ENCODE assay signal across 8 cellular contexts in the genomic region with DNA sequence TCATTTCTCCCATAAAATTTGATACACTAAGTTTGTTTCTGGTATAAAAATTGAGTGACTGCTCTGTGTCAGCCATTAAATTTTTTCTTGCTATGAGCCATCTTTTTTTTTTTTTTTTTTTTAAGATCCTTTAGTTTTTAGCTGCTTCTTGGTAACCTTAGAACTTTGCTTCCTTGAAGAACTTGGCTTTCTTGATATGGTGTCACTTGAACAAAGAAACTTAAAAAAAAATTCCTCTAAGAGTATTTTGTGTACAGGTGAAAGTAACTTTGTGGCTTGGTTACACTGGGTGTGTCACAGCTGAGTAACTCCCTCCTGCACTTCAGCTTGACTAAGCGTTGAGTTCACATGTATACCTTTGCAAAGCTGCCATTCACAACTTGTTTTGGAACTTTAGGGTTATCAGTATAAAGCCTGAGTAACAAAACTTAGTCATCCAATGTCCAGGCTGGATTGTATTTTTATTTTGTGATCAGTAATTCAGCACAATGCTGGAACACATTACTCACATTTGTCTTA. TPM values are rescaled to one million over a fixed set of nuclear protein-coding genes. Genes with fewer than 3 reads are reported as not detected.
DNase-seq lines count a peak whose midpoint lies in the region; ATAC-seq, FAIRE-seq and TF ChIP-seq lines count a peak whose summit lies in the region.

No MANE protein-coding gene starts in this region.

- intact Hi-C loops in OCI-LY7 (cut with micrococcal nuclease; ENCODE audit: unreplicated experiment) (loop anchor here (5.0 kb wide), 1 partner anchor 1054 kb away; a partner anchor contains a TSS), MCF 10A (cut with micrococcal nuclease) (no loop called here)

- no peak for TF ChIP-seq POLR2A in GM12891 (IDR thresholded peaks at IDR 0.05; ENCODE audit: low read depth, low read length)

- H3K9me2 ChIP-seq in OCI-LY7 (ENCODE audit: insufficient read depth, low read length), result no peaks in the 10 kb centered on the region

- H3K27me3 Mint-ChIP-seq in MCF 10A (ENCODE audit: insufficient read depth, unreplicated experiment), result no peaks in the 10 kb centered on the region

- H3K4me1 Mint-ChIP-seq in MCF 10A (ENCODE audit: insufficient read depth, unreplicated experiment), result peaks cover 48% of the 10 kb centered on the region

- peak overlapping the region; percentile 100 for H3K9ac ChIP-seq in mucosa of stomach (ENCODE audit: low read length)

- BruUV-seq in OCI-LY7 (replicated peaks; lab: Mats Ljungman, UMichigan) (no TSS peak), MCF 10A (replicated peaks; lab: Mats Ljungman, UMichigan) (no TSS peak)

- H3K9me3 ChIP-seq in OCI-LY7 (ENCODE audit: low read length) (no peaks in the 10 kb centered on the region), mucosa of stomach (ENCODE audit: control insufficient read depth, low read length) (no peaks in the 10 kb centered on the region)

- no peaks in the 10 kb centered on the region for H3K27me3 ChIP-seq in mucosa of stomach (ENCODE audit: control insufficient read depth, insufficient read depth, low read length)

- TF ChIP-seq CTCF in OCI-LY7 (conservative IDR thresholded peaks at IDR 0.05; ENCODE audit: low read length) (no peak), MCF 10A (IDR thresholded peaks at IDR 0.05; ENCODE audit: unreplicated experiment) (no peak)

- H3K4me2 ChIP-seq in OCI-LY7 (ENCODE audit: low read length), result peak overlapping the region; percentile 89

- H3K79me2 ChIP-seq in OCI-LY7 (ENCODE audit: insufficient read depth, low read depth, low read length), result peaks cover 97% of the 10 kb centered on the region

- H3K4me3 Mint-ChIP-seq in MCF 10A (ENCODE audit: unreplicated experiment), result peak overlapping the region; percentile 91

- H3K4me3 ChIP-seq in OCI-LY7 (ENCODE audit: low read depth, low read length, poor library complexity, severe bottlenecking), result peak overlapping the region; percentile 92
- H3K4me3 ChIP-seq in mucosa of stomach (ENCODE audit: low read length), result no peak overlapping the region

- peak; percentile 34 for ATAC-seq in GM21825 (IDR thresholded peaks at IDR 0.05; ENCODE audit: unreplicated experiment)
- no peak for ATAC-seq in GM19328 (IDR thresholded peaks at IDR 0.05; ENCODE audit: unreplicated experiment)

- CTCF ChIA-PET in OCI-LY7 (lab: Charles Lee; ENCODE audit: unreplicated experiment), result no interaction called here
- CTCF ChIA-PET in MCF 10A (lab: Yijun Ruan, JAX), result interaction anchor here (0.6 to 3.9 kb wide), 5 partner anchors 10 to 110 kb away, joined by 3 to 24 read pairs (median 6); no protein-coding TSS in a partner anchor

- H3K9me3 Mint-ChIP-seq in MCF 10A (ENCODE audit: unreplicated experiment), result no peaks in the 10 kb centered on the region

- peaks cover 49% of the 10 kb centered on the region for H3K4me1 ChIP-seq in OCI-LY7 (ENCODE audit: insufficient read depth, low read length, poor library complexity, severe bottlenecking)
- peaks cover 62% of the 10 kb centered on the region for H3K4me1 ChIP-seq in mucosa of stomach (ENCODE audit: control insufficient read depth, insufficient read depth, low read length)

- peak; percentile 82 for FAIRE-seq in GM12891 (lab: Jason Lieb, UNC)

- peaks cover 91% of the 10 kb centered on the region for H3K36me3 Mint-ChIP-seq in MCF 10A (ENCODE audit: insufficient read depth, unreplicated experiment)

- no peak for DNase-seq in GM12891 (ENCODE audit: insufficient read length, low spot score)
- DNase-seq in OCI-LY7 (ENCODE audit: low spot score), result peak; percentile 69
- DNase-seq in MCF 10A (ENCODE audit: unreplicated experiment), result peak; percentile 77
- no peak for DNase-seq in KG1 (lab: John Stamatoyannopoulos, UW)
- no peak for DNase-seq in retina

- POLR2A ChIA-PET in OCI-LY7 (lab: Charles Lee), result interaction anchor here (0.6 to 10.3 kb wide), 16 partner anchors 9 to 101 kb away, joined by 3 to 121 read pairs (median 6); no protein-coding TSS in a partner anchor
- POLR2A ChIA-PET in MCF 10A (lab: Yijun Ruan, JAX), result interaction anchor here (0.6 to 11.6 kb wide), 15 partner anchors 10 to 109 kb away, joined by 3 to 850 read pairs (median 12); no protein-coding TSS in a partner anchor

- peak overlapping the region; percentile 99 for H3K27ac Mint-ChIP-seq in MCF 10A (ENCODE audit: low read depth, unreplicated experiment)

- H3K36me3 ChIP-seq in OCI-LY7 (ENCODE audit: insufficient read depth, low read length), result peaks cover 82% of the 10 kb centered on the region
- H3K36me3 ChIP-seq in mucosa of stomach (ENCODE audit: control insufficient read depth, insufficient read depth, low read length), result no peaks in the 10 kb centered on the region

- peak overlapping the region; percentile 94 for H3K27ac ChIP-seq in OCI-LY7 (ENCODE audit: low read depth, low read length, poor library complexity, severe bottlenecking)

- H4K20me1 ChIP-seq in OCI-LY7 (ENCODE audit: insufficient read depth, low read length), result peaks cover 37% of the 10 kb centered on the region; the same call in 1 of the 2 replicates

- H2AFZ ChIP-seq in OCI-LY7 (ENCODE audit: low read length), result no peak overlapping the region

TF ChIP-seq in GM12891, 5 proteins besides CTCF, POLR2A, EP300 and RAD21:
- TF ChIP-seq SPI1 (IDR thresholded peaks at IDR 0.05; ENCODE audit: low read depth, low read length) (no peak), TAF1 (IDR thresholded peaks at IDR 0.05; ENCODE audit: low read depth, low read length) (no peak), POLR2AphosphoS5 (IDR thresholded peaks at IDR 0.05; ENCODE audit: low read depth, low read length) (no peak), PAX5 (IDR thresholded peaks at IDR 0.05; ENCODE audit: insufficient read depth, low read length, severe bottlenecking) (peak; percentile 79), POU2F2 (IDR thresholded peaks at IDR 0.05; ENCODE audit: low read depth, low read length) (no peak)
TF ChIP-seq in GM12891: peak in this region for 1.

RNA-seq across cellular contexts. Expression of a gene that starts 6.5 kb away (rescaled TPM):
- polyA plus RNA-seq in GM12891 (2012; ENCODE audit: low read depth, missing spikeins), result 45.4 TPM
- total RNA-seq in OCI-LY7 (2014; rRNA removed; shearing (Covaris generic)), result 133 and 169 TPM in 2 replicates
- total RNA-seq in OCI-LY7 (2022), result 213 and 259 TPM in 2 replicates
- total RNA-seq in MCF 10A (2022), result 129 and 148 TPM in 2 replicates

Comparison
In these comparisons a context has a peak if more than half of its experiments do, and no peak if none do; other contexts are left out.
1. DNase-seq: peak in OCI-LY7 (single experiment) and MCF 10A (single experiment); none in GM12891 (single experiment), KG1 (single experiment) and retina (single experiment).